ENCODE assay signal across 27 cellular contexts in the genomic region with DNA sequence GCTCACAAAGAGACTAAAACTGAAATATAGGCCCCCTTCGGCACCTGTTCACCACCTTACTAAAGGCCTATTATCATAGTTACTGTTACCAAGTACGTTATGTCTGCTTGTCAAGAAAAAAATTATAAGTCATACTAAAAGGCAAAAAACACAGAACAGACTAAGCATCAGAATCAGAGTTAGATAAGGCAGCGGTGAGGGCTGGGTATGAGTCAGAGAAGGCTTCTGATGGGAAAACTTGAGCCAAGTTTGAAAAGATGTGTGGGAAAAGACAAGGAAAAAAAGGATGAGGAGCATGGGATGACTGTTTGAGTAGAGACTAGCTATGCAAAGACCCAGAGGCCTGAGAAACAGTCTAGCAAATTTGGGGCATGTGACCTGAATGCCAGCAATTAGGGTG.
A peak's percentile ranks its signal among the peaks of the same experiment; 100 is the strongest.
DNase-seq lines count a peak whose midpoint lies in the region; ATAC-seq and TF ChIP-seq lines count a peak whose summit lies in the region.
"Had no signal": no experiment of that assay in that cellular context is flagged by ENCODE, and none has a peak within 500 bp of the region (broad histone marks: within the 10 kb centered on the region; RNA-seq: fewer than 3 reads in every experiment).

No MANE protein-coding gene starts in this region.

- H3K9ac ChIP-seq in KMS-11 (peak overlapping the region; percentile 52; the same call in 1 of the 2 replicates), mesenchymal stem cell (ENCODE audit: low read length) (no peak overlapping the region), colonic mucosa (ENCODE audit: low read depth in 2 of 2, low read length in 2 of 2) (no peak overlapping the region)
- H3K9ac ChIP-seq: neural progenitor cell had no signal

- no peak overlapping the region for H4K8ac ChIP-seq in mesenchymal stem cell (ENCODE audit: low read length)

- H2AFZ ChIP-seq in KMS-11 (ENCODE audit: low read depth) (no peak overlapping the region), mesenchymal stem cell (ENCODE audit: low read depth, low read length) (no peak overlapping the region)
- H2AFZ ChIP-seq: neural progenitor cell had no signal

- intact Hi-C loops in colonic mucosa (cut with DNase I), result no loop called here

- DNase-seq in AG04449 (ENCODE audit: low read depth, low spot score), result peak; percentile 49
- DNase-seq in astrocyte of the spinal cord (ENCODE audit: low read depth, low spot score), result peak; percentile 51
- DNase-seq in mesenchymal stem cell, result peak; percentile 60
- DNase-seq in UCSD-AML1 (lab: John Stamatoyannopoulos, UW; ENCODE audit: unreplicated experiment), result no peak
- no peak for DNase-seq in colonic mucosa
- DNase-seq: activated CD8-positive, alpha-beta T cell treated with anti-CD3 and anti-CD28 coated beads for 36 hours; activated naive CD8-positive, alpha-beta T cell treated with anti-CD3 and anti-CD28 coated beads for 36 hours; BE2C; body of pancreas; CD8-positive, alpha-beta memory T cell; effector CD8-positive, alpha-beta T cell; foreskin melanocyte; H9; KBM-7; left cardiac atrium; MM.1S; NCI-H1417; NCI-H2029 treated with DMSO at 0.1 percent for 48 hours; NCI-H526 treated with DMSO at 0.1 percent for 48 hours; stimulated activated naive CD4-positive, alpha-beta T cell treated with Interleukin-2 at 50 U/mL for 16 hours had no signal

- H3K27ac ChIP-seq in KMS-11, result peak overlapping the region; percentile 92
- H3K27ac ChIP-seq in mesenchymal stem cell (ENCODE audit: low read length, poor library complexity, severe bottlenecking), result no peak overlapping the region
- H3K27ac ChIP-seq in colonic mucosa, result no peak overlapping the region
- H3K27ac ChIP-seq: body of pancreas, neural progenitor cell, SJSA1, thoracic aorta had no signal

- H3K9me3 ChIP-seq in mesenchymal stem cell (ENCODE audit: control insufficient read depth, low read length), result no peaks in the 10 kb centered on the region
- no peaks in the 10 kb centered on the region for H3K9me3 ChIP-seq in colonic mucosa
- H3K9me3 ChIP-seq: BE2C, body of pancreas, thoracic aorta had no signal

- H3K4me2 ChIP-seq in KMS-11, result peak overlapping the region; percentile 51
- no peak overlapping the region for H3K4me2 ChIP-seq in mesenchymal stem cell (ENCODE audit: low read length, poor library complexity, severe bottlenecking)
- H3K4me2 ChIP-seq: neural progenitor cell had no signal

- no peak overlapping the region for H3K23ac ChIP-seq in mesenchymal stem cell (ENCODE audit: low read length in 2 of 2)

- in situ Hi-C loops in astrocyte of the spinal cord (cut with HindIII; ENCODE audit: low sequenced_read_pairs), result no loop called here

- no peak overlapping the region for H2BK5ac ChIP-seq in mesenchymal stem cell (ENCODE audit: low read depth, low read length, poor library complexity, severe bottlenecking)

- H3K36me3 ChIP-seq in KMS-11 (ENCODE audit: insufficient read depth) (no peaks in the 10 kb centered on the region), mesenchymal stem cell (ENCODE audit: control insufficient read depth in 1 of 2, insufficient read depth in 2 of 2, low read depth in 1 of 2, low read length in 2 of 2) (no peaks in the 10 kb centered on the region), colonic mucosa (no peaks in the 10 kb centered on the region)
- H3K36me3 ChIP-seq: BE2C, neural progenitor cell, SJSA1, thoracic aorta had no signal

- H3K18ac ChIP-seq in mesenchymal stem cell (ENCODE audit: low read depth in 1 of 2, low read length in 2 of 2), result no peak overlapping the region

- H3K4me1 ChIP-seq in KMS-11 (ENCODE audit: low read depth, poor library complexity, severe bottlenecking) (peaks cover 64% of the 10 kb centered on the region), mesenchymal stem cell (ENCODE audit: control insufficient read depth, insufficient read depth, low read depth, low read length) (no peaks in the 10 kb centered on the region), colonic mucosa (no peaks in the 10 kb centered on the region)
- H3K4me1 ChIP-seq: BE2C, body of pancreas, SJSA1 had no signal

- 77% methylated on average over 2 of the region's 3 CpGs for WGBS in mesenchymal stem cell

- no peak overlapping the region for H4K91ac ChIP-seq in mesenchymal stem cell (ENCODE audit: low read length)

- ATAC-seq in HG03457 (IDR thresholded peaks at IDR 0.05; ENCODE audit: unreplicated experiment) (no peak), GM19324 (IDR thresholded peaks at IDR 0.05; ENCODE audit: low FRiP score, unreplicated experiment) (no peak)
- ATAC-seq: activated CD8-positive, alpha-beta T cell treated with anti-CD3 and anti-CD28 coated beads for 36 hours; body of pancreas; sciatic nerve had no signal

- CTCF ChIA-PET in AG04449 (lab: Yijun Ruan, JAX), result no interaction called here

- no peaks in the 10 kb centered on the region for H3K79me2 ChIP-seq in KMS-11 (ENCODE audit: insufficient read depth, low read depth)

- no peaks in the 10 kb centered on the region for H4K20me1 ChIP-seq in KMS-11 (ENCODE audit: insufficient read depth)

- POLR2A ChIA-PET in AG04449 (lab: Yijun Ruan, JAX), result no interaction called here

- no peak overlapping the region for H2BK120ac ChIP-seq in mesenchymal stem cell (ENCODE audit: low read depth, low read length)

- H2BK15ac ChIP-seq in mesenchymal stem cell (ENCODE audit: low read depth, poor library complexity, severe bottlenecking), result no peak overlapping the region

- H3K4ac ChIP-seq in mesenchymal stem cell (ENCODE audit: low read depth in 1 of 2, low read length in 2 of 2), result no peak overlapping the region

- TF ChIP-seq CTCF in AG04449 (IDR thresholded peaks at IDR 0.05; ENCODE audit: insufficient read depth, low read length, missing control alignments) (no peak), KMS-11 (conservative IDR thresholded peaks at IDR 0.05; ENCODE audit: low read depth, low read length) (no peak), astrocyte of the spinal cord (IDR thresholded peaks at IDR 0.05; ENCODE audit: low read depth, low read length) (no peak), colonic mucosa (IDR thresholded peaks at IDR 0.05) (no peak)

- no peaks in the 10 kb centered on the region for H3K27me3 ChIP-seq in KMS-11 (ENCODE audit: insufficient read depth, low read depth)
- no peaks in the 10 kb centered on the region for H3K27me3 ChIP-seq in mesenchymal stem cell (ENCODE audit: control insufficient read depth in 1 of 2, insufficient read depth in 1 of 2, low read length in 2 of 2)
- no peaks in the 10 kb centered on the region for H3K27me3 ChIP-seq in colonic mucosa
- H3K27me3 ChIP-seq: BE2C, body of pancreas, neural progenitor cell, SJSA1 had no signal

- H3K4me3 ChIP-seq in AG04449 (ENCODE audit: low read depth, low read length) (no peak overlapping the region), KMS-11 (IDR thresholded peaks at IDR 0.05; ENCODE audit: insufficient read depth, low read depth, low read length) (no peak overlapping the region), astrocyte of the spinal cord (ENCODE audit: low read depth, low read length) (no peak overlapping the region), mesenchymal stem cell (ENCODE audit: insufficient read depth in 1 of 2, low read depth in 1 of 2, low read length in 2 of 2) (no peak overlapping the region), colonic mucosa (no peak overlapping the region)
- H3K4me3 ChIP-seq: body of pancreas, neural progenitor cell, SJSA1, thoracic aorta had no signal

- no peak overlapping the region for H3K14ac ChIP-seq in mesenchymal stem cell (ENCODE audit: low read length in 2 of 2)

- H3K79me1 ChIP-seq in mesenchymal stem cell (replicated peaks; ENCODE audit: low read length, poor library complexity, severe bottlenecking), result no peaks in the 10 kb centered on the region

- H2AK5ac ChIP-seq in mesenchymal stem cell (ENCODE audit: low read length, severe bottlenecking), result no peak overlapping the region

- no peak overlapping the region for H2BK12ac ChIP-seq in mesenchymal stem cell (ENCODE audit: low read length in 2 of 2)

Comparison
In these comparisons a context has a peak if more than half of its experiments do, and no peak if none do; other contexts are left out.
1. DNase-seq: peak in AG04449 (single experiment), astrocyte of the spinal cord (single experiment) and mesenchymal stem cell (single experiment); none in UCSD-AML1 (single experiment) and colonic mucosa (single experiment).